In the genomic region with DNA sequence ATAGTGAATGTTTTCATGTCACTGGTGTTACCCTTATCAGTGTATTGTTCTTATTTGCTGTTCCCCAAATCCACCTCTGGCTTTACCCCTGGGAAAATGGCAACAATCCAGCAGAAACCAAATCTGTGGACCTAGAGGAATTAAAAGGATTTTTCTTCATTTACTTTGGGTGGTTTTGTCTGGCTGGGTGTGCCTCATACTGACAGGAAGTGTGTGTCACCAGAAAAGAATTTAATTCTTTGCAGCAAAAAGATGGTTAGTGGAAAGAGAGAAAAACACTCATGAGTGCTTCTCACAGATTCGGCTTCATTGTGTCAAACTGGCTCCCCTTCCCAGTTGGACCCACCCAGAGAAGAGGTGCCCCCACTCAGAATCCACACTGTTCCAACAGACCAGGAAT, we compare ENCODE assay signal across 10 cellular contexts. TPM values are rescaled to one million over a fixed set of nuclear protein-coding genes. Genes with fewer than 3 reads are reported as not detected.
DNase-seq lines count a peak whose midpoint lies in the region; ATAC-seq, FAIRE-seq and TF ChIP-seq lines count a peak whose summit lies in the region.
"Had no signal": no experiment of that assay in that cellular context is flagged by ENCODE, and none has a peak within 500 bp of the region (broad histone marks: within the 10 kb centered on the region; RNA-seq: fewer than 3 reads in every experiment).

No MANE protein-coding gene starts in this region.

- H3K4me1 Mint-ChIP-seq in osteocyte (ENCODE audit: unreplicated experiment) = peaks cover 72% of the 10 kb centered on the region
- H3K4me1 Mint-ChIP-seq: activated B cell treated with CpG ODN at 0.5 μM for 24 hours had no signal

- FAIRE-seq in RCC 7860 (lab: Jason Lieb, UNC) = peak; percentile 77

- H3K9me3 Mint-ChIP-seq in osteocyte (ENCODE audit: unreplicated experiment) = peaks cover 16% of the 10 kb centered on the region
- H3K9me3 Mint-ChIP-seq: activated B cell treated with CpG ODN at 0.5 μM for 24 hours had no signal

- H3K36me3 ChIP-seq in BJ (ENCODE audit: control insufficient read depth, insufficient read depth, low read length) = no peaks in the 10 kb centered on the region
- no peaks in the 10 kb centered on the region for H3K36me3 ChIP-seq in testis (ENCODE audit: low read depth, missing control alignments)

- intact Hi-C loops in testis (cut with DNase I; ENCODE audit: low total_unique reads) = no loop called here

- H3K27ac Mint-ChIP-seq in osteocyte (ENCODE audit: unreplicated experiment) = peak overlapping the region; percentile 92
- H3K27ac Mint-ChIP-seq: activated B cell treated with CpG ODN at 0.5 μM for 24 hours had no signal

- peaks cover 15% of the 10 kb centered on the region for H3K36me3 Mint-ChIP-seq in osteocyte (ENCODE audit: unreplicated experiment)

- ATAC-seq in GM21529 (IDR thresholded peaks at IDR 0.05; ENCODE audit: unreplicated experiment) (no peak), HG02981 (IDR thresholded peaks at IDR 0.05; ENCODE audit: unreplicated experiment) (no peak), GM19023 (IDR thresholded peaks at IDR 0.05; ENCODE audit: unreplicated experiment) (no peak)

- TF ChIP-seq CTCF in BJ (IDR thresholded peaks at IDR 0.05; ENCODE audit: insufficient read depth, low read depth, low read length) (no peak), fibroblast of mammary gland (conservative IDR thresholded peaks at IDR 0.05; ENCODE audit: control insufficient read depth, insufficient read depth, low read depth, low read length) (no peak), osteocyte (IDR thresholded peaks at IDR 0.05) (no peak), testis (IDR thresholded peaks at IDR 0.05) (no peak)

- H3K4me3 ChIP-seq in BJ (ENCODE audit: low read depth, low read length) (no peak overlapping the region), fibroblast of mammary gland (ENCODE audit: control insufficient read depth, low read depth, low read length) (no peak overlapping the region), testis (no peak overlapping the region)

- POLR2A ChIA-PET in BJ (lab: Charles Lee) = no interaction called here

- WGBS in testis, 2 donors = 32 to 38% methylated on average over 1 of the region's 1 CpG

- peak; percentile 57 for DNase-seq in BJ (ENCODE audit: low read depth)
- peak; percentile 66 for DNase-seq in RCC 7860 (ENCODE audit: low spot score)
- peak; percentile 59 for DNase-seq in fibroblast of mammary gland (ENCODE audit: low read depth)
- no peak for DNase-seq in osteocyte (ENCODE audit: extremely low spot score, unreplicated experiment)
- no peak for DNase-seq in testis
- DNase-seq: activated B cell treated with CpG ODN at 0.5 μM for 24 hours; effector CD8-positive, alpha-beta T cell had no signal

- TF ChIP-seq POLR2A in testis (IDR thresholded peaks at IDR 0.05) = no peak

- CTCF ChIA-PET in BJ (lab: Yijun Ruan, JAX) = interaction anchor here (7.8 kb wide), 1 partner anchor 48 kb away, joined by 206 read pairs; no protein-coding TSS in a partner anchor

- H3K27me3 Mint-ChIP-seq in osteocyte (ENCODE audit: unreplicated experiment) = no peaks in the 10 kb centered on the region

- peaks cover 4% of the 10 kb centered on the region for H3K4me1 ChIP-seq in testis

- H3K4me3 Mint-ChIP-seq in osteocyte (ENCODE audit: unreplicated experiment) = no peak overlapping the region
- H3K4me3 Mint-ChIP-seq: activated B cell treated with CpG ODN at 0.5 μM for 24 hours had no signal

- H3K27ac ChIP-seq in testis = peak overlapping the region in 1 of 2 donors; percentile 33

- no peaks in the 10 kb centered on the region for H3K27me3 ChIP-seq in BJ (ENCODE audit: control insufficient read depth, insufficient read depth, low read length)
- H3K27me3 ChIP-seq in testis = no peaks in the 10 kb centered on the region

- H3K9me3 ChIP-seq in testis = no peaks in the 10 kb centered on the region

RNA-seq across cellular contexts. Expression of a gene that starts 38.9 kb away (rescaled TPM):
- polyA plus RNA-seq in BJ (2011; rRNA removed) (12.4 and 19.5 TPM in 2 replicates), testis (ENCODE audit: insufficient read depth, low read depth, low replicate concordance) (14.8 TPM)
- 17.3 and 26.7 TPM in 2 replicates for polyA minus RNA-seq in BJ (2011; rRNA and poly(A)+ RNA removed)
- total RNA-seq in osteocyte (14.2 and 14.5 TPM in 2 replicates), testis (10 to 100 TPM; 31.2 to 31.9 TPM)
- total RNA-seq: activated B cell treated with CpG ODN at 0.5 μM for 24 hours had no signal

Comparison
In these comparisons a context has a peak if more than half of its experiments do, and no peak if none do; other contexts are left out.
1. DNase-seq: peak in BJ (single experiment), RCC 7860 (single experiment) and fibroblast of mammary gland (single experiment); none in osteocyte (single experiment) and testis (single experiment).